ENCODE assay signal across 15 cellular contexts in genomic region chr2:188931361-188931760, GRCh38. TPM values are rescaled to one million over a fixed set of nuclear protein-coding genes. Genes with fewer than 3 reads are reported as not detected.
A peak's percentile ranks its signal among the peaks of the same experiment; 100 is the strongest.
DNase-seq lines count a peak whose midpoint lies in the region; ATAC-seq and TF ChIP-seq lines count a peak whose summit lies in the region.
"Had no signal": no experiment of that assay in that cellular context is flagged by ENCODE, and none has a peak within 500 bp of the region (broad histone marks: within the 10 kb centered on the region; RNA-seq: fewer than 3 reads in every experiment).

No MANE protein-coding gene starts in this region.

- H3K9me1 ChIP-seq in IMR-90 (ENCODE audit: insufficient read depth, low read length): no peaks in the 10 kb centered on the region

- no peaks in the 10 kb centered on the region for H4K20me1 ChIP-seq in IMR-90 (ENCODE audit: insufficient read depth, low read length)

- H3K79me1 ChIP-seq in IMR-90 (ENCODE audit: low read depth in 1 of 2, low read length in 2 of 2): no peaks in the 10 kb centered on the region

- no TSS peak for BruUV-seq in IMR-90 (replicated peaks; lab: Mats Ljungman, UMichigan)

- no peak overlapping the region for H3K23ac ChIP-seq in IMR-90 (ENCODE audit: low read depth, low read length)

- no peak for TF ChIP-seq RAD21 in IMR-90 (IDR thresholded peaks at IDR 0.05; ENCODE audit: low read length)

- H3K4me1 ChIP-seq in IMR-90 (ENCODE audit: control insufficient read depth, insufficient read depth, low read length): no peaks in the 10 kb centered on the region

- H3K56ac ChIP-seq in IMR-90 (ENCODE audit: extremely low read depth, insufficient read depth, low read length): no peak overlapping the region

- no peak overlapping the region for H4K91ac ChIP-seq in IMR-90 (ENCODE audit: insufficient read depth, low read depth, low read length)

- dilution Hi-C loops in IMR-90 (cut with HindIII; ENCODE audit: low sequenced_read_pairs, unreplicated experiment): no loop called here

- intact Hi-C loops in IMR-90 (cut with micrococcal nuclease): no loop called here

- no peak overlapping the region for H2BK120ac ChIP-seq in IMR-90 (ENCODE audit: low read depth, low read length)

- no peak overlapping the region for H4K5ac ChIP-seq in IMR-90 (ENCODE audit: low read depth, low read length)

- H3K9me3 ChIP-seq in IMR-90 (ENCODE audit: control insufficient read depth, insufficient read depth, low read length): peaks cover 12% of the 10 kb centered on the region

- no peak for TF ChIP-seq CTCF in IMR-90 (conservative IDR thresholded peaks at IDR 0.05; ENCODE audit: low read depth, low read length)

- DNase-seq in EL (peak; percentile 5), IMR-90 (peak; percentile 56), fibroblast of peridontal ligament (ENCODE audit: extremely low read depth) (peak; percentile 87), stromal cell of bone marrow (ENCODE audit: low read depth) (peak; percentile 66), NCI-H446 treated with DMSO at 0.1 percent for 48 hours (lab: John Stamatoyannopoulos, UW) (no peak)
- no peak for DNase-seq in activated CD4-positive, alpha-beta T cell treated with anti-CD3 and anti-CD28 coated beads for 48 hours
- DNase-seq: C1 segment of cervical spinal cord; DMS79 treated with DMSO at 0.1 percent for 48 hours; KBM-7; NCI-H1417 treated with DMSO at 0.1 percent for 48 hours; NCI-H1930; NK-92 treated with Interleukin-12 subunit alpha and Interleukin-12 subunit beta, amount 100 ng/mL, for 24 hours; RPMI8226 had no signal

- no peak overlapping the region for H3K27ac ChIP-seq in IMR-90 (ENCODE audit: insufficient read depth, low read length)
- H3K27ac ChIP-seq: SJSA1 had no signal

- no peak for TF ChIP-seq POLR2A in IMR-90 (IDR thresholded peaks at IDR 0.05; ENCODE audit: low read depth, low read length)

- H3K4me2 ChIP-seq in IMR-90 (ENCODE audit: low read depth, low read length): no peak overlapping the region

- no peak overlapping the region for H2AFZ ChIP-seq in IMR-90 (replicated peaks; ENCODE audit: low read length, poor library complexity)

- in situ Hi-C loops in IMR-90 (cut with MboI; ENCODE audit: low sequenced_read_pairs): no loop called here

- no peak overlapping the region for H3K4ac ChIP-seq in IMR-90 (ENCODE audit: low read depth, low read length)

- no peaks in the 10 kb centered on the region for H3K27me3 ChIP-seq in IMR-90 (ENCODE audit: control insufficient read depth, insufficient read depth, low read length)
- H3K27me3 ChIP-seq: SJSA1 had no signal

- POLR2A ChIA-PET in IMR-90 (lab: Charles Lee; ENCODE audit: unreplicated experiment): no interaction called here

- no peak overlapping the region for H2BK5ac ChIP-seq in IMR-90 (ENCODE audit: low read depth, low read length, poor library complexity, severe bottlenecking)

- no peak overlapping the region for H3K4me3 ChIP-seq in IMR-90 (ENCODE audit: insufficient read depth, low read depth, low read length)
- H3K4me3 ChIP-seq: SJSA1 had no signal

- H3K14ac ChIP-seq in IMR-90 (replicated peaks; ENCODE audit: low read depth, low read length): no peak overlapping the region

- H2BK15ac ChIP-seq in IMR-90 (ENCODE audit: low read depth, low read length): no peak overlapping the region

- ATAC-seq in IMR-90 (ENCODE audit: low read depth) (no peak), GM21390 (IDR thresholded peaks at IDR 0.05; ENCODE audit: unreplicated experiment) (no peak)

- no peak overlapping the region for H2BK20ac ChIP-seq in IMR-90 (ENCODE audit: low read depth, low read length)

- H3K36me3 ChIP-seq in IMR-90 (ENCODE audit: control insufficient read depth, insufficient read depth, low read length): no peaks in the 10 kb centered on the region
- H3K36me3 ChIP-seq: SJSA1 had no signal

- H3K9ac ChIP-seq in IMR-90 (ENCODE audit: low read depth, low read length): no peak overlapping the region

- no peak overlapping the region for H2AK5ac ChIP-seq in IMR-90 (ENCODE audit: low read depth, low read length)

- CTCF ChIA-PET in IMR-90 (lab: Yijun Ruan, JAX): no interaction called here

- no peak overlapping the region for H4K8ac ChIP-seq in IMR-90 (ENCODE audit: low read depth in 2 of 2, low read length in 2 of 2)

- no peak overlapping the region for H2AK9ac ChIP-seq in IMR-90 (replicated peaks; ENCODE audit: low read depth, low read length, poor library complexity)

- H3K18ac ChIP-seq in IMR-90 (ENCODE audit: low read depth, low read length): no peak overlapping the region

TF ChIP-seq in IMR-90, 13 proteins besides CTCF, POLR2A, EP300 and RAD21:
- no peak for TF ChIP-seq CHD1 (IDR thresholded peaks at IDR 0.05; ENCODE audit: low read depth, low read length)
- no peak for TF ChIP-seq MXI1 (IDR thresholded peaks at IDR 0.05; ENCODE audit: borderline replicate concordance, low read depth, low read length)
- TF ChIP-seq FOS (IDR thresholded peaks at IDR 0.05; ENCODE audit: low read depth, low read length): no peak
- TF ChIP-seq RFX5 (IDR thresholded peaks at IDR 0.05; ENCODE audit: low read depth, low read length): no peak
- TF ChIP-seq MAFK (IDR thresholded peaks at IDR 0.05; ENCODE audit: low read depth, low read length): no peak
- no peak for TF ChIP-seq BHLHE40 (IDR thresholded peaks at IDR 0.05; ENCODE audit: low read depth, low read length)
- no peak for TF ChIP-seq ELK1 (IDR thresholded peaks at IDR 0.05; ENCODE audit: borderline replicate concordance, low read depth, low read length)
- no peak for TF ChIP-seq USF2 (IDR thresholded peaks at IDR 0.05; ENCODE audit: low read depth, low read length)
- TF ChIP-seq CEBPB (IDR thresholded peaks at IDR 0.05; ENCODE audit: low read depth, low read length): no peak
- TF ChIP-seq SMC3 (IDR thresholded peaks at IDR 0.05; ENCODE audit: low read depth, low read length): no peak

RNA-seq across cellular contexts. Expression of gene COL3A1, which starts 42.8 kb away (rescaled TPM):
- total RNA-seq in IMR-90 (2012; rRNA removed): 408 and 411 TPM in 2 replicates
- 326 and 402 TPM in 2 replicates for polyA plus RNA-seq in IMR-90 (2012; rRNA removed)
- 382 and 438 TPM in 2 replicates for polyA plus RNA-seq in IMR-90 (2012; cell fraction: cytosol; rRNA removed)
- polyA plus RNA-seq in IMR-90 (2012; cell fraction: nucleus; rRNA removed; ENCODE audit: low replicate concordance): 291 and 482 TPM in 2 replicates

Comparison
In these comparisons a context has a peak if more than half of its experiments do, and no peak if none do; other contexts are left out.
1. DNase-seq: peak in EL (single experiment), IMR-90 (single experiment), fibroblast of peridontal ligament (single experiment) and stromal cell of bone marrow (single experiment); none in NCI-H446 treated with DMSO at 0.1 percent for 48 hours (single experiment) and activated CD4-positive, alpha-beta T cell treated with anti-CD3 and anti-CD28 coated beads for 48 hours (single experiment).